2 cellular contexts compared by ENCODE assay signal in genomic region chr1:94641990-94642389, GRCh38.
TF ChIP-seq lines count a peak whose summit lies in the region.

No MANE protein-coding gene starts in this region.

TF ChIP-seq in IMR-90, 13 proteins besides CTCF, POLR2A, EP300 and RAD21:
- TF ChIP-seq MAFK (IDR thresholded peaks at IDR 0.05; ENCODE audit: low read depth, low read length) (no peak), FOS (IDR thresholded peaks at IDR 0.05; ENCODE audit: low read depth, low read length) (no peak), SMC3 (IDR thresholded peaks at IDR 0.05; ENCODE audit: low read depth, low read length) (no peak), MXI1 (IDR thresholded peaks at IDR 0.05; ENCODE audit: borderline replicate concordance, low read depth, low read length) (no peak), CHD1 (IDR thresholded peaks at IDR 0.05; ENCODE audit: low read depth, low read length) (no peak), USF2 (IDR thresholded peaks at IDR 0.05; ENCODE audit: low read depth, low read length) (no peak), MAZ (IDR thresholded peaks at IDR 0.05; ENCODE audit: borderline replicate concordance, low read depth, low read length) (no peak), RFX5 (IDR thresholded peaks at IDR 0.05; ENCODE audit: low read depth, low read length) (no peak)
- TF ChIP-seq, protein P1, sequence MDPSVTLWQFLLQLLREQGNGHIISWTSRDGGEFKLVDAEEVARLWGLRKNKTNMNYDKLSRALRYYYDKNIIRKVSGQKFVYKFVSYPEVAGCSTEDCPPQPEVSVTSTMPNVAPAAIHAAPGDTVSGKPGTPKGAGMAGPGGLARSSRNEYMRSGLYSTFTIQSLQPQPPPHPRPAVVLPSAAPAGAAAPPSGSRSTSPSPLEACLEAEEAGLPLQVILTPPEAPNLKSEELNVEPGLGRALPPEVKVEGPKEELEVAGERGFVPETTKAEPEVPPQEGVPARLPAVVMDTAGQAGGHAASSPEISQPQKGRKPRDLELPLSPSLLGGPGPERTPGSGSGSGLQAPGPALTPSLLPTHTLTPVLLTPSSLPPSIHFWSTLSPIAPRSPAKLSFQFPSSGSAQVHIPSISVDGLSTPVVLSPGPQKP (IDR thresholded peaks at IDR 0.05; ENCODE audit: borderline replicate concordance, low read depth, low read length), result no peak
TF ChIP-seq in IMR-90: peak in this region for 0.

TF ChIP-seq in H1, 55 proteins besides CTCF, POLR2A, EP300 and RAD21:
- TF ChIP-seq TAF1 (IDR thresholded peaks at IDR 0.05; ENCODE audit: low read depth, low read length) (no peak), ASH2L (IDR thresholded peaks at IDR 0.05; ENCODE audit: low read length) (no peak), RXRA (IDR thresholded peaks at IDR 0.05; ENCODE audit: insufficient read depth, low read depth, low read length) (no peak), CHD1 (IDR thresholded peaks at IDR 0.05; ENCODE audit: low read depth, low read length) (no peak), BRCA1 (IDR thresholded peaks at IDR 0.05; ENCODE audit: low read depth, low read length) (no peak), KDM4A (IDR thresholded peaks at IDR 0.05; ENCODE audit: low read depth, low read length, severe bottlenecking) (no peak), CREB1 (IDR thresholded peaks at IDR 0.05) (no peak), CHD2 (IDR thresholded peaks at IDR 0.05; ENCODE audit: low read length) (no peak), RBBP5 (IDR thresholded peaks at IDR 0.05; ENCODE audit: borderline replicate concordance, low read depth, low read length) (no peak), EGR1 (IDR thresholded peaks at IDR 0.05; ENCODE audit: borderline replicate concordance, low read depth, low read length) (no peak), GTF2F1 (IDR thresholded peaks at IDR 0.05; ENCODE audit: borderline replicate concordance, low read depth, low read length) (no peak)
TF ChIP-seq in H1: peak in this region for 0.
